ENCODE assay signal across 12 cellular contexts in genomic region chr7:112112822-112113255, GRCh38.
DNase-seq lines count a peak whose midpoint lies in the region; ATAC-seq, FAIRE-seq and TF ChIP-seq lines count a peak whose summit lies in the region.
"Had no signal": no experiment of that assay in that cellular context is flagged by ENCODE, and none has a peak within 500 bp of the region (broad histone marks: within the 10 kb centered on the region; RNA-seq: fewer than 3 reads in every experiment).

No MANE protein-coding gene starts in this region.

- CTCF ChIA-PET in mammary epithelial cell (lab: Charles Lee; ENCODE audit: low non-redundant PET) = no interaction called here
- CTCF ChIA-PET in HEK293T (lab: Yijun Ruan, JAX) = interaction anchor here (0.6 kb wide), 1 partner anchor 271 kb away, joined by 3 read pairs; no protein-coding TSS in a partner anchor
- CTCF ChIA-PET in activated CD8-positive, alpha-beta T cell treated with anti-CD3 and anti-CD28 coated beads, Interleukin-2, amount 10 ng/mL, durations not matched to agents 7 days and 5 days (lab: Charles Lee) = no interaction called here

- H3K36me3 Mint-ChIP-seq in activated CD8-positive, alpha-beta T cell treated with anti-CD3 and anti-CD28 coated beads, Interleukin-2, amount 10 ng/mL, durations not matched to agents 7 days and 5 days (ENCODE audit: low read depth) = no peaks in the 10 kb centered on the region

- H3K27ac ChIP-seq in GM23248 = peak overlapping the region; percentile 46
- peak overlapping the region; percentile 11 for H3K27ac ChIP-seq in mammary epithelial cell (ENCODE audit: insufficient read depth, low read depth, low read length)
- peak overlapping the region in 15 of 21 experiments; percentile 9 to 83 (median 53) for H3K27ac ChIP-seq in skin epidermis
- no peak overlapping the region for H3K27ac ChIP-seq in neuronal stem cell (replicated peaks; ENCODE audit: low read length)

- intact Hi-C loops in mammary epithelial cell (cut with micrococcal nuclease) = loop anchor here (5.0 kb wide), 1 partner anchor 89 kb away; no protein-coding TSS in a partner anchor

- TF ChIP-seq POLR2A in GM12892 (IDR thresholded peaks at IDR 0.05; ENCODE audit: low read depth, low read length) = no peak

- no peak overlapping the region for H3K4ac ChIP-seq in neuronal stem cell (ENCODE audit: low read length)

- H3K79me2 ChIP-seq in GM23248 (ENCODE audit: insufficient read depth) (no peaks in the 10 kb centered on the region), mammary epithelial cell (ENCODE audit: insufficient read depth, low read length) (peaks cover 9% of the 10 kb centered on the region)

- H3K9ac ChIP-seq in GM23248 = peak overlapping the region; percentile 36; the same call in 1 of the 2 replicates
- H3K9ac ChIP-seq in mammary epithelial cell (ENCODE audit: insufficient read depth, low read length) = peak overlapping the region; percentile 1
- H3K9ac ChIP-seq in neuronal stem cell (ENCODE audit: low read depth, low read length, poor library complexity) = no peak overlapping the region

- H3K14ac ChIP-seq in neuronal stem cell (ENCODE audit: low read length) = no peak overlapping the region

- no peak overlapping the region for H3K18ac ChIP-seq in neuronal stem cell (ENCODE audit: low read length)

- H3K9me2 ChIP-seq in GM23248 (ENCODE audit: insufficient read depth) = no peaks in the 10 kb centered on the region

- H3K27me3 ChIP-seq in GM23248 (replicated peaks; ENCODE audit: insufficient read depth) (no peaks in the 10 kb centered on the region), mammary epithelial cell (ENCODE audit: insufficient read depth, low read length) (no peaks in the 10 kb centered on the region), neuronal stem cell (ENCODE audit: control insufficient read depth in 3 of 3, insufficient read depth in 3 of 3, low read depth in 1 of 3, low read length in 3 of 3) (no peaks in the 10 kb centered on the region)

- no peak overlapping the region for H4K91ac ChIP-seq in neuronal stem cell (ENCODE audit: low read depth, low read length, poor library complexity)

- dilution Hi-C loops in mammary epithelial cell (cut with HindIII; ENCODE audit: low sequenced_read_pairs) = no loop called here

- H2AFZ ChIP-seq in GM23248 = peak overlapping the region; percentile 74
- H2AFZ ChIP-seq in mammary epithelial cell (ENCODE audit: low read depth, low read length) = peak overlapping the region; percentile 56
- H2AFZ ChIP-seq in neuronal stem cell (ENCODE audit: low read length) = no peak overlapping the region

- H2BK5ac ChIP-seq in neuronal stem cell (ENCODE audit: low read length) = no peak overlapping the region

- no peaks in the 10 kb centered on the region for H3K79me1 ChIP-seq in neuronal stem cell (ENCODE audit: low read depth, low read length)

- in situ Hi-C loops in GM23248 (cut with MboI) = no loop called here
- in situ Hi-C loops in mammary epithelial cell (cut with MboI; ENCODE audit: low sequenced_read_pairs in 2 of 2) = no loop called here

- H2BK12ac ChIP-seq in neuronal stem cell (ENCODE audit: low read length) = no peak overlapping the region

- H3K27ac Mint-ChIP-seq in activated CD8-positive, alpha-beta T cell treated with anti-CD3 and anti-CD28 coated beads, Interleukin-2, amount 10 ng/mL, durations not matched to agents 7 days and 5 days = no peak overlapping the region

- peaks cover 5% of the 10 kb centered on the region for H3K27me3 Mint-ChIP-seq in activated CD8-positive, alpha-beta T cell treated with anti-CD3 and anti-CD28 coated beads, Interleukin-2, amount 10 ng/mL, durations not matched to agents 7 days and 5 days (ENCODE audit: low read depth)

- 4 to 6% methylated on average over 5 of the region's 5 CpGs for WGBS in GM23248 (ENCODE audit: low coverage in 1 of 2, low lambda C conversion rate in 2 of 2, missing lambda C conversion rate in 2 of 2), 2 experiments
- 4% methylated on average over 5 of the region's 5 CpGs for WGBS in mammary epithelial cell (ENCODE audit: low coverage, missing lambda C conversion rate)
- WGBS in neuronal stem cell (ENCODE audit: extremely low coverage in 2 of 2, insufficient read length in 2 of 2, insufficient replicate concordance in 1 of 2), 2 donors = no CpG with 5 or more reads among the region's 5 CpGs

- H3K4me1 Mint-ChIP-seq in activated CD8-positive, alpha-beta T cell treated with anti-CD3 and anti-CD28 coated beads, Interleukin-2, amount 10 ng/mL, durations not matched to agents 7 days and 5 days (ENCODE audit: low read depth) = no peaks in the 10 kb centered on the region

- no peak overlapping the region for H4K8ac ChIP-seq in neuronal stem cell (ENCODE audit: low read depth, low read length)

- no peak for ATAC-seq in activated CD8-positive, alpha-beta T cell treated with anti-CD3 and anti-CD28 coated beads, Interleukin-2, amount 10 ng/mL, durations not matched to agents 7 days and 5 days

- no TSS peak for BruUV-seq in mammary epithelial cell (replicated peaks; lab: Mats Ljungman, UMichigan)

- H3K4me2 ChIP-seq in GM23248 (ENCODE audit: unreplicated experiment) = peak overlapping the region; percentile 74
- H3K4me2 ChIP-seq in mammary epithelial cell (ENCODE audit: insufficient read depth, low read depth, low read length) = peak overlapping the region; percentile 59
- H3K4me2 ChIP-seq in neuronal stem cell (ENCODE audit: insufficient read depth, low read length, poor library complexity, severe bottlenecking) = no peak overlapping the region

- H3K4me3 Mint-ChIP-seq in activated CD8-positive, alpha-beta T cell treated with anti-CD3 and anti-CD28 coated beads, Interleukin-2, amount 10 ng/mL, durations not matched to agents 7 days and 5 days = no peak overlapping the region

- H3F3A ChIP-seq in GM23248 (ENCODE audit: insufficient read depth) = no peaks in the 10 kb centered on the region

- peaks cover 10% of the 10 kb centered on the region for H3K4me1 ChIP-seq in GM23248 (ENCODE audit: insufficient read depth)
- H3K4me1 ChIP-seq in mammary epithelial cell (ENCODE audit: insufficient read depth, low read length) = peaks cover 8% of the 10 kb centered on the region
- no peaks in the 10 kb centered on the region for H3K4me1 ChIP-seq in neuronal stem cell (ENCODE audit: control insufficient read depth in 2 of 2, insufficient read depth in 1 of 2, low read depth in 1 of 2, low read length in 2 of 2)

- no peak overlapping the region for H3K23ac ChIP-seq in neuronal stem cell (ENCODE audit: low read depth, low read length, poor library complexity)

- DNase-seq in GM23248 (peak; percentile 86), mammary epithelial cell (peak; percentile 78), hepatic stellate cell (ENCODE audit: low spot score) (peak; percentile 25), GM12892 (ENCODE audit: insufficient read length) (no peak), HEK293T (ENCODE audit: extremely low spot score) (no peak), neuronal stem cell (ENCODE audit: low spot score) (no peak)
- DNase-seq in activated CD8-positive, alpha-beta T cell treated with anti-CD3 and anti-CD28 coated beads, Interleukin-2, amount 10 ng/mL, durations not matched to agents 7 days and 5 days = no peak
- DNase-seq: DMS53; NCI-H2081 treated with DMSO at 0.1 percent for 48 hours; stimulated activated CD4-positive, alpha-beta T cell treated with anti-CD3 and anti-CD28 coated beads, Interleukin-15, amount 100 ng/mL, for 24 hours; T-helper 2 cell had no signal

- no peak overlapping the region for H2BK120ac ChIP-seq in neuronal stem cell (ENCODE audit: low read depth, low read length)

- H3K9me3 Mint-ChIP-seq in activated CD8-positive, alpha-beta T cell treated with anti-CD3 and anti-CD28 coated beads, Interleukin-2, amount 10 ng/mL, durations not matched to agents 7 days and 5 days (ENCODE audit: insufficient read depth) = no peaks in the 10 kb centered on the region

- H3K4me3 ChIP-seq in GM23248 = peak overlapping the region; percentile 46
- H3K4me3 ChIP-seq in mammary epithelial cell (replicated peaks in 1 of 3; ENCODE audit: insufficient read depth in 1 of 3, low read depth in 2 of 3, low read length in 3 of 3) = no peak overlapping the region
- H3K4me3 ChIP-seq in skin epidermis = no peak overlapping the region
- H3K4me3 ChIP-seq in neuronal stem cell (ENCODE audit: low read length in 2 of 2) = no peak overlapping the region

- H2AK5ac ChIP-seq in neuronal stem cell (ENCODE audit: low read depth, low read length) = no peak overlapping the region

- no peaks in the 10 kb centered on the region for H3K9me3 ChIP-seq in GM23248 (ENCODE audit: low read depth)
- H3K9me3 ChIP-seq in mammary epithelial cell (replicated peaks; ENCODE audit: insufficient read depth, low read length) = no peaks in the 10 kb centered on the region
- H3K9me3 ChIP-seq in neuronal stem cell (replicated peaks in 1 of 2; ENCODE audit: control insufficient read depth in 2 of 2, insufficient read depth in 1 of 2, low read depth in 1 of 2, low read length in 2 of 2) = no peaks in the 10 kb centered on the region

- FAIRE-seq in GM12892 (lab: Jason Lieb, UNC) = no peak

- no peak overlapping the region for H2BK15ac ChIP-seq in neuronal stem cell (ENCODE audit: low read length)

- no peak for TF ChIP-seq CTCF in mammary epithelial cell (conservative IDR thresholded peaks at IDR 0.05 in 1 of 2, IDR thresholded peaks at IDR 0.05 in 1 of 2; ENCODE audit: extremely low read depth in 1 of 2, insufficient read depth in 1 of 2, low read depth in 1 of 2, low read length in 2 of 2)

- no peaks in the 10 kb centered on the region for H4K20me1 ChIP-seq in GM23248 (ENCODE audit: insufficient read depth)
- no peaks in the 10 kb centered on the region for H4K20me1 ChIP-seq in mammary epithelial cell (ENCODE audit: insufficient read depth, low read length)

- POLR2A ChIA-PET in HEK293T (lab: Yijun Ruan, JAX) = no interaction called here
- POLR2A ChIA-PET in activated CD8-positive, alpha-beta T cell treated with anti-CD3 and anti-CD28 coated beads, Interleukin-2, amount 10 ng/mL, durations not matched to agents 7 days and 5 days (lab: Charles Lee) = no interaction called here

- H3K36me3 ChIP-seq in GM23248 (ENCODE audit: low read depth) (no peaks in the 10 kb centered on the region), mammary epithelial cell (ENCODE audit: insufficient read depth, low read length) (no peaks in the 10 kb centered on the region), neuronal stem cell (replicated peaks in 1 of 2; ENCODE audit: control insufficient read depth in 2 of 2, insufficient read depth in 2 of 2, low read length in 2 of 2) (no peaks in the 10 kb centered on the region)

TF ChIP-seq in HEK293T, 16 proteins besides CTCF, POLR2A, EP300 and RAD21 (continues in another document):
- TF ChIP-seq L3MBTL2 (conservative IDR thresholded peaks at IDR 0.05) = no peak
- no peak for TF ChIP-seq PKNOX1 (IDR thresholded peaks at IDR 0.05)
- no peak for TF ChIP-seq FOXM1 (IDR thresholded peaks at IDR 0.05; ENCODE audit: borderline replicate concordance)

Comparison
In these comparisons a context has a peak if more than half of its experiments do, and no peak if none do; other contexts are left out.
1. DNase-seq: peak in GM23248 (single experiment), mammary epithelial cell (single experiment) and hepatic stellate cell (single experiment); none in GM12892 (single experiment), HEK293T (single experiment), activated CD8-positive, alpha-beta T cell treated with anti-CD3 and anti-CD28 coated beads, Interleukin-2, amount 10 ng/mL, durations not matched to agents 7 days and 5 days (single experiment) and neuronal stem cell (single experiment).